ENCODE assay signal across 18 cellular contexts in genomic region chr10:30176776-30177533, GRCh38.
DNase-seq lines count a peak whose midpoint lies in the region; ATAC-seq and TF ChIP-seq lines count a peak whose summit lies in the region.
"Had no signal": no experiment of that assay in that cellular context is flagged by ENCODE, and none has a peak within 500 bp of the region (broad histone marks: within the 10 kb centered on the region; RNA-seq: fewer than 3 reads in every experiment).

No MANE protein-coding gene starts in this region.

- H3K79me2 ChIP-seq in fibroblast of lung (ENCODE audit: control insufficient read depth, insufficient read depth, low read length) = no peaks in the 10 kb centered on the region
- H3K79me2 ChIP-seq in parathyroid adenoma = no peaks in the 10 kb centered on the region

- DNase-seq in AG04450 (ENCODE audit: low read depth, low spot score) = no peak
- peak; percentile 50 for DNase-seq in IMR-90
- peak; percentile 28 to 57 for DNase-seq in fibroblast of lung (ENCODE audit: low read depth in 2 of 2)
- no peak for DNase-seq in D341Med (ENCODE audit: low spot score)
- DNase-seq in NCI-H1417 treated with DMSO at 0.1 percent for 48 hours (lab: John Stamatoyannopoulos, UW) = no peak
- DNase-seq: BE2C, DMS79, Kasumi-1, NCI-H1417, NCI-H187, NCI-H446, NCI-H526 had no signal

- H3K56ac ChIP-seq in IMR-90 (ENCODE audit: extremely low read depth, insufficient read depth, low read length) = no peak overlapping the region

- H3K4me1 ChIP-seq in IMR-90 (ENCODE audit: control insufficient read depth, insufficient read depth, low read length) = peaks cover 21% of the 10 kb centered on the region
- peaks cover 4% of the 10 kb centered on the region for H3K4me1 ChIP-seq in fibroblast of lung (ENCODE audit: control insufficient read depth, extremely low read depth, insufficient read depth, low read length)
- H3K4me1 ChIP-seq in parathyroid adenoma = peaks cover 33% of the 10 kb centered on the region
- H3K4me1 ChIP-seq: BE2C, HAP-1 had no signal

- H4K5ac ChIP-seq in IMR-90 (ENCODE audit: low read depth, low read length) = peak overlapping the region; percentile 93

- H3K27me3 ChIP-seq in AG04450 (ENCODE audit: control insufficient read depth, insufficient read depth, low read length) (no peaks in the 10 kb centered on the region), IMR-90 (ENCODE audit: control insufficient read depth, insufficient read depth, low read length) (no peaks in the 10 kb centered on the region), fibroblast of lung (ENCODE audit: control insufficient read depth, insufficient read depth, low read length) (no peaks in the 10 kb centered on the region), parathyroid adenoma (ENCODE audit: control insufficient read depth, insufficient read depth, low read length) (no peaks in the 10 kb centered on the region)
- H3K27me3 ChIP-seq: BE2C, SJSA1 had no signal

- H2AK9ac ChIP-seq in IMR-90 (replicated peaks; ENCODE audit: low read depth, low read length, poor library complexity) = no peak overlapping the region

- H3K18ac ChIP-seq in IMR-90 (ENCODE audit: low read depth, low read length) = peak overlapping the region; percentile 88

- H3K4me3 ChIP-seq in AG04450 (ENCODE audit: low read depth, low read length) (no peak overlapping the region), IMR-90 (ENCODE audit: insufficient read depth, low read depth, low read length) (no peak overlapping the region), fibroblast of lung (replicated peaks in 1 of 4; ENCODE audit: control extremely low read depth in 1 of 4, insufficient read depth in 1 of 4, low read depth in 3 of 4, low read length in 4 of 4) (no peak overlapping the region), parathyroid adenoma (ENCODE audit: low read depth, low read length) (no peak overlapping the region)
- H3K4me3 ChIP-seq: GM23248, HAP-1, SJSA1 had no signal

- H4K20me1 ChIP-seq in IMR-90 (ENCODE audit: insufficient read depth, low read length) (peaks cover 5% of the 10 kb centered on the region; the same call in 1 of the 2 replicates), fibroblast of lung (ENCODE audit: control insufficient read depth, extremely low read depth, insufficient read depth, low read length) (no peaks in the 10 kb centered on the region)

- H3K9me3 ChIP-seq in AG04450 (ENCODE audit: control insufficient read depth, insufficient read depth, low read length) (no peaks in the 10 kb centered on the region), IMR-90 (ENCODE audit: control insufficient read depth, insufficient read depth, low read length) (no peaks in the 10 kb centered on the region), fibroblast of lung (ENCODE audit: control insufficient read depth, insufficient read depth, low read depth, low read length) (no peaks in the 10 kb centered on the region), parathyroid adenoma (ENCODE audit: control insufficient read depth, low read length) (no peaks in the 10 kb centered on the region)
- H3K9me3 ChIP-seq: BE2C, HAP-1, SJSA1 had no signal

- peaks cover 16% of the 10 kb centered on the region for H3K9me1 ChIP-seq in IMR-90 (ENCODE audit: insufficient read depth, low read length)

- peak overlapping the region; percentile 78 for H2BK20ac ChIP-seq in IMR-90 (ENCODE audit: low read depth, low read length)

- TF ChIP-seq CTCF in AG04450 (IDR thresholded peaks at IDR 0.05; ENCODE audit: low read depth, low read length) (no peak), IMR-90 (conservative IDR thresholded peaks at IDR 0.05; ENCODE audit: low read depth, low read length) (no peak), fibroblast of lung (conservative IDR thresholded peaks at IDR 0.05 in 1 of 2, IDR thresholded peaks at IDR 0.05 in 1 of 2; ENCODE audit: low read depth in 1 of 2, low read length in 2 of 2) (no peak), parathyroid adenoma (IDR thresholded peaks at IDR 0.05) (no peak)

- peak overlapping the region; percentile 81 for H3K4ac ChIP-seq in IMR-90 (ENCODE audit: low read depth, low read length)

- H4K8ac ChIP-seq in IMR-90 (ENCODE audit: low read depth in 2 of 2, low read length in 2 of 2) = peak overlapping the region in 1 of 2 experiments; percentile 62; a peak in 3 of 4 replicates

- ATAC-seq in IMR-90 (ENCODE audit: low read depth) (peak; percentile 55), GM19035 (IDR thresholded peaks at IDR 0.05; ENCODE audit: unreplicated experiment) (no peak)
- ATAC-seq: Right ventricle myocardium inferior had no signal

- H3K27ac ChIP-seq in AG04450 (ENCODE audit: low read depth, low read length) (peak overlapping the region; percentile 84), IMR-90 (ENCODE audit: insufficient read depth, low read length) (peak overlapping the region; percentile 89; the same call in 1 of the 2 replicates), fibroblast of lung (ENCODE audit: insufficient read depth, low read length) (no peak overlapping the region), parathyroid adenoma (no peak overlapping the region)
- H3K27ac ChIP-seq: SJSA1 had no signal

- CTCF ChIA-PET in AG04450 (lab: Charles Lee) (interaction anchor here (1.1 kb wide), 1 partner anchor 178 kb away, joined by 3 read pairs; no protein-coding TSS in a partner anchor), IMR-90 (lab: Yijun Ruan, JAX) (interaction anchor here (0.6 kb wide), 1 partner anchor 10 kb away, joined by 9 read pairs; no protein-coding TSS in a partner anchor)

- peaks cover 0 to 3% of the 10 kb centered on the region in 2 experiments; a peak in 1 of 4 replicates for H3K79me1 ChIP-seq in IMR-90 (ENCODE audit: low read depth in 1 of 2, low read length in 2 of 2)

- peak overlapping the region; percentile 74 for H2BK5ac ChIP-seq in IMR-90 (ENCODE audit: low read depth, low read length, poor library complexity, severe bottlenecking)

- no peak for TF ChIP-seq RAD21 in IMR-90 (IDR thresholded peaks at IDR 0.05; ENCODE audit: low read length)

- dilution Hi-C loops in IMR-90 (cut with HindIII; ENCODE audit: low sequenced_read_pairs, unreplicated experiment) = no loop called here

- peak overlapping the region; percentile 54; the same call in 1 of the 2 replicates for H3K14ac ChIP-seq in IMR-90 (replicated peaks; ENCODE audit: low read depth, low read length)

- peak overlapping the region; percentile 93 for H2BK120ac ChIP-seq in IMR-90 (ENCODE audit: low read depth, low read length)

- peak overlapping the region; percentile 87; the same call in 1 of the 3 replicates for H2BK15ac ChIP-seq in IMR-90 (ENCODE audit: low read depth, low read length)

- no CpG with 5 or more reads among the region's 10 CpGs for WGBS in IMR-90 (ENCODE audit: extremely low coverage in 2 of 2, insufficient read length in 1 of 2), 2 experiments

- intact Hi-C loops in IMR-90 (cut with micrococcal nuclease) = loop anchor here (1.0 kb wide), 1 partner anchor 121 kb away; no protein-coding TSS in a partner anchor

- no peak overlapping the region for H3K9ac ChIP-seq in IMR-90 (ENCODE audit: low read depth, low read length)
- no peak overlapping the region for H3K9ac ChIP-seq in fibroblast of lung (ENCODE audit: insufficient read depth, low read length)
- H3K9ac ChIP-seq in parathyroid adenoma = no peak overlapping the region

- H3K4me2 ChIP-seq in IMR-90 (ENCODE audit: low read depth, low read length) = peak overlapping the region; percentile 70
- H3K4me2 ChIP-seq in fibroblast of lung (ENCODE audit: extremely low read depth, insufficient read depth, low read length) = peak overlapping the region; percentile 13
- H3K4me2 ChIP-seq in parathyroid adenoma (ENCODE audit: low read length) = no peak overlapping the region

- BruUV-seq in IMR-90 (replicated peaks; lab: Mats Ljungman, UMichigan) = no TSS peak

- peak overlapping the region; percentile 96 for H2AK5ac ChIP-seq in IMR-90 (ENCODE audit: low read depth, low read length)

- H4K91ac ChIP-seq in IMR-90 (ENCODE audit: insufficient read depth, low read depth, low read length) = peak overlapping the region; percentile 72

- TF ChIP-seq POLR2A in IMR-90 (IDR thresholded peaks at IDR 0.05; ENCODE audit: low read depth, low read length) = no peak

- POLR2A ChIA-PET in AG04450 (lab: Yijun Ruan, JAX) (interaction anchor here (0.6 to 1.7 kb wide), 5 partner anchors 9 to 138 kb away, joined by 4 to 8 read pairs (median 4); no protein-coding TSS in a partner anchor), IMR-90 (lab: Charles Lee; ENCODE audit: unreplicated experiment) (no interaction called here)

- in situ Hi-C loops in IMR-90 (cut with MboI; ENCODE audit: low sequenced_read_pairs) = no loop called here

- H3K36me3 ChIP-seq in IMR-90 (ENCODE audit: control insufficient read depth, insufficient read depth, low read length) (no peaks in the 10 kb centered on the region), fibroblast of lung (ENCODE audit: control insufficient read depth, insufficient read depth, low read length) (no peaks in the 10 kb centered on the region), parathyroid adenoma (ENCODE audit: control insufficient read depth, insufficient read depth, low read length) (no peaks in the 10 kb centered on the region)
- H3K36me3 ChIP-seq: BE2C, HAP-1, SJSA1 had no signal

- H2AFZ ChIP-seq in IMR-90 (replicated peaks; ENCODE audit: low read length, poor library complexity) (no peak overlapping the region), fibroblast of lung (ENCODE audit: low read length) (no peak overlapping the region), parathyroid adenoma (peak overlapping the region; percentile 51)

- peak overlapping the region; percentile 55; the same call in 1 of the 2 replicates for H3K23ac ChIP-seq in IMR-90 (ENCODE audit: low read depth, low read length)

TF ChIP-seq in IMR-90, 13 proteins besides CTCF, POLR2A, EP300 and RAD21:
- TF ChIP-seq MAFK (IDR thresholded peaks at IDR 0.05; ENCODE audit: low read depth, low read length) (peak; percentile 82), CEBPB (IDR thresholded peaks at IDR 0.05; ENCODE audit: low read depth, low read length) (0 out of 2 replicates have a peak, but pooled peaks have one; percentile 4), RFX5 (IDR thresholded peaks at IDR 0.05; ENCODE audit: low read depth, low read length) (no peak)
TF ChIP-seq in IMR-90: peak in this region for 2.

Comparison
In these comparisons a context has a peak if more than half of its experiments do, and no peak if none do; other contexts are left out.
1. DNase-seq: peak in IMR-90 (single experiment) and fibroblast of lung (2 of 2); none in AG04450 (single experiment), D341Med (single experiment) and NCI-H1417 treated with DMSO at 0.1 percent for 48 hours (single experiment).
2. H3K27ac ChIP-seq: peak in AG04450 (single experiment) and IMR-90 (single experiment); none in fibroblast of lung (single experiment) and parathyroid adenoma (single experiment).